In genomic region chr15:64163662-64164362, GRCh38 we compare ENCODE assay signal across 8 cellular contexts. TPM values are rescaled to one million over a fixed set of nuclear protein-coding genes. Genes with fewer than 3 reads are reported as not detected.
A peak's percentile ranks its signal among the peaks of the same experiment; 100 is the strongest.
DNase-seq lines count a peak whose midpoint lies in the region; ATAC-seq and TF ChIP-seq lines count a peak whose summit lies in the region.

No MANE protein-coding gene starts in this region.

- no peak for DNase-seq in WERI-Rb-1
- DNase-seq in Right ventricle myocardium superior: no peak
- no peak for DNase-seq in sciatic nerve (ENCODE audit: low spot score)
- no peak for DNase-seq in activated effector memory CD4-positive, alpha-beta T cell treated with anti-CD3 and anti-CD28 coated beads, Interleukin-2, amount 50 U/mL, for 16 hours
- DNase-seq in NCI-H748 (lab: John Stamatoyannopoulos, UW; ENCODE audit: unreplicated experiment): no peak

- intact Hi-C loops in Right ventricle myocardium superior (cut with DNase I): no loop called here
- intact Hi-C loops in sciatic nerve (cut with DNase I): no loop called here

- no peak for TF ChIP-seq CTCF in WERI-Rb-1 (IDR thresholded peaks at IDR 0.05; ENCODE audit: low read depth, low read length)

- ATAC-seq in GM18867 (IDR thresholded peaks at IDR 0.05; ENCODE audit: unreplicated experiment) (peak; percentile 4), HG03378 (IDR thresholded peaks at IDR 0.05; ENCODE audit: unreplicated experiment) (peak; percentile 12), Right ventricle myocardium superior (ENCODE audit: poor library complexity) (peak; percentile 13), sciatic nerve (peak; percentile 45), HG03095 (IDR thresholded peaks at IDR 0.05; ENCODE audit: unreplicated experiment) (no peak)

- no peaks in the 10 kb centered on the region for H3K27me3 ChIP-seq in WERI-Rb-1 (ENCODE audit: insufficient read depth, low read depth, severe bottlenecking)

- H3K27ac ChIP-seq in WERI-Rb-1: peak overlapping the region; percentile 41

- peaks cover 31% of the 10 kb centered on the region for H3K36me3 ChIP-seq in WERI-Rb-1

- H3K4me3 ChIP-seq in WERI-Rb-1 (ENCODE audit: low read depth, low read length): peak overlapping the region; percentile 16

- no peaks in the 10 kb centered on the region for H3K9me3 ChIP-seq in WERI-Rb-1 (ENCODE audit: severe bottlenecking)

RNA-seq across cellular contexts. Expression of gene PPIB, which starts 1.0 kb away (rescaled TPM):
- total RNA-seq in Right ventricle myocardium superior (94.9 TPM), sciatic nerve (218 TPM)

RNA-seq across cellular contexts. Expression of gene SNX22, which starts 12.3 kb away (rescaled TPM):
- 4.2 TPM for total RNA-seq in Right ventricle myocardium superior
- total RNA-seq in sciatic nerve: 2.1 TPM
